In genomic region chr15:101252836-101253235, GRCh38 we compare ENCODE assay signal across 8 cellular contexts. TPM values are rescaled to one million over a fixed set of nuclear protein-coding genes. Genes with fewer than 3 reads are reported as not detected.
A peak's percentile ranks its signal among the peaks of the same experiment; 100 is the strongest.
DNase-seq lines count a peak whose midpoint lies in the region; ATAC-seq, FAIRE-seq and TF ChIP-seq lines count a peak whose summit lies in the region.

No MANE protein-coding gene starts in this region.

- peaks cover 21 to 23% of the 10 kb centered on the region in 2 donors for H3K4me1 Mint-ChIP-seq in effector memory CD8-positive, alpha-beta T cell (ENCODE audit: low read depth in 2 of 2)

- H3K27ac ChIP-seq in pancreas = peak overlapping the region in 2 of 4 donors; percentile 65 to 76

- peak overlapping the region; percentile 90 to 95 for H3K27ac Mint-ChIP-seq in effector memory CD8-positive, alpha-beta T cell

- H3K4me3 ChIP-seq in GM08714 (ENCODE audit: low read length) (peak overlapping the region; percentile 74), LNCaP clone FGC (ENCODE audit: low read depth, low read length) (peak overlapping the region; percentile 72), pancreas (peak overlapping the region in 3 of 4 donors; percentile 53 to 84 (median 80))

- H3K9me3 ChIP-seq in pancreas = no peaks in the 10 kb centered on the region

- intact Hi-C loops in pancreas (cut with DNase I) = no loop called here

- peaks cover 0 to 14% (median 7%) of the 10 kb centered on the region in 3 donors for H3K4me1 ChIP-seq in pancreas

- no peaks in the 10 kb centered on the region for H3K36me3 ChIP-seq in pancreas

- no peaks in the 10 kb centered on the region for H3K27me3 Mint-ChIP-seq in effector memory CD8-positive, alpha-beta T cell

- peaks cover 24% of the 10 kb centered on the region for H3K36me3 Mint-ChIP-seq in effector memory CD8-positive, alpha-beta T cell (ENCODE audit: insufficient read depth)

- no peaks in the 10 kb centered on the region for H3K9me3 Mint-ChIP-seq in effector memory CD8-positive, alpha-beta T cell

- peak overlapping the region; percentile 95 to 96 for H3K4me3 Mint-ChIP-seq in effector memory CD8-positive, alpha-beta T cell

- no peak for FAIRE-seq in pancreas (lab: Jason Lieb, UNC)

- WGBS in pancreas, 2 donors = 40% methylated on average over 3 of the region's 3 CpGs

- no peak for DNase-seq in LNCaP clone FGC (ENCODE audit: low read depth)
- DNase-seq in effector memory CD8-positive, alpha-beta T cell = no peak
- no peak for DNase-seq in pancreas
- no peak for DNase-seq in stimulated activated CD8-positive, alpha-beta memory T cell treated with anti-CD3 and anti-CD28 coated beads, Interleukin-4, amount 100 ng/mL, for 48 hours
- no peak for DNase-seq in NCI-H774 (lab: John Stamatoyannopoulos, UW)
- DNase-seq in SK-N-DZ (ENCODE audit: low spot score) = no peak

- H3K27me3 ChIP-seq in pancreas = no peaks in the 10 kb centered on the region

- TF ChIP-seq CTCF in LNCaP clone FGC (IDR thresholded peaks at IDR 0.05; ENCODE audit: control insufficient read depth, extremely low read depth, insufficient read depth) (no peak), pancreas (IDR thresholded peaks at IDR 0.05) (no peak)

- ATAC-seq in effector memory CD8-positive, alpha-beta T cell (replicated peaks) = no peak
- ATAC-seq in pancreas = no peak
- ATAC-seq in GM19395 (IDR thresholded peaks at IDR 0.05; ENCODE audit: unreplicated experiment) = no peak

RNA-seq across cellular contexts. Expression of gene CHSY1, which starts 1.0 kb away (rescaled TPM):
- total RNA-seq in pancreas = 10 to 100 TPM in 1 of 6 donors, 1 to 10 TPM in 5; 4.6 to 11.2 (median 6.6) TPM
- polyA plus RNA-seq in pancreas = 1 to 10 TPM; 3.4 to 4.9 TPM
- 13.0 and 14.0 TPM in 2 replicates for polyA plus RNA-seq in SK-N-DZ (2014; cell fraction: cytosol; rRNA removed)
- 5.8 and 7.6 TPM in 2 replicates for polyA plus RNA-seq in SK-N-DZ (2014; cell fraction: nucleus; rRNA removed)

RNA-seq across cellular contexts. Expression of gene SELENOS, which starts 24.4 kb away (rescaled TPM):
- total RNA-seq in pancreas = 10 to 100 TPM; 26.6 to 50.4 (median 36.1) TPM
- 10 to 100 TPM; 50.3 to 72.7 TPM for polyA plus RNA-seq in pancreas
- 102 and 112 TPM in 2 replicates for polyA plus RNA-seq in SK-N-DZ (2014; cell fraction: cytosol; rRNA removed)
- 59.7 and 105 TPM in 2 replicates for polyA plus RNA-seq in SK-N-DZ (2014; cell fraction: nucleus; rRNA removed)

RNA-seq across cellular contexts. Expression of gene SNRPA1, which starts 42.2 kb away (rescaled TPM):
- total RNA-seq in pancreas = 10 to 100 TPM; 16.7 to 25.4 (median 22.5) TPM
- polyA plus RNA-seq in pancreas = 10 to 100 TPM; 27.2 to 37.2 TPM
- polyA plus RNA-seq in SK-N-DZ (2014; cell fraction: cytosol; rRNA removed) = 13.0 and 29.3 TPM in 2 replicates
- polyA plus RNA-seq in SK-N-DZ (2014; cell fraction: nucleus; rRNA removed) = 37.4 and 83.8 TPM in 2 replicates
